Comparison of ENCODE assay signal across 20 cellular contexts in the genomic region with DNA sequence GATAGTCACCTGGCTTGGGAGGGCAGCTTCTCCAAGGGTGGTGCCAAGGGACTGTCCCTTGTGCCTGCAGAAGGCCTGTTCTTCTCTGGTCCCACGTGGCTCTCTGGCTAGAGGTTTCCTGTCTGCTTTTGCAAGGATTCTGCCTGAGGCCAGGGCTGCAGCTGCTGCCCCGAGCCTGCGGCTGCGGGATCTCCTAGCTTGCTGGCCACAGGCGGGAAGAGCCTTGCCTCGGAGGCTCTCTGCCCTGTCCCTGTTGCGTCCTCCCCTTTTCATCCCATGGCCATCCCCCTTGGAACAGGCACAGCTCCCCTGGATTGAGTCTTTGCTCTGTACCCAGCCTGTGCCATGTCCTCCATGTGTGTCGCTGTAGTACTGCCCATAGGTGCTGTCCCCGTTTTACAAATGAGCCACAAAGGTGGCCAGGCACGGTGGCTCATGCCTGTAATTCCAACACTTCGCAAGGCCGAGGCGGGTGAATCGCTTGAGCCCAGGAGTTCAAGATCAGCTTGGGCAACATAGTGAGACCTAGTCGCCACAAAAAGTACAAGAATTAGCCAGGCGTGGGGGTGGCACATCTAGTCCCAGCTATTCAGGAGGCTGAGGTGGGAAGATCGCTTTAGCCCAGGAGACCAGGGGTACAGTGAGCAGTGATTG. TPM values are rescaled to one million over a fixed set of nuclear protein-coding genes. Genes with fewer than 3 reads are reported as not detected.
DNase-seq lines count a peak whose midpoint lies in the region; ATAC-seq, FAIRE-seq and TF ChIP-seq lines count a peak whose summit lies in the region.
"Had no signal": no experiment of that assay in that cellular context is flagged by ENCODE, and none has a peak within 500 bp of the region (broad histone marks: within the 10 kb centered on the region; RNA-seq: fewer than 3 reads in every experiment).

No MANE protein-coding gene starts in this region.

- no peak overlapping the region for H3K4me3 Mint-ChIP-seq in CD8-positive, alpha-beta T cell
- no peak overlapping the region for H3K4me3 Mint-ChIP-seq in nephron progenitor cell

- no peak overlapping the region for H3K4me3 ChIP-seq in CD8-positive, alpha-beta T cell (ENCODE audit: low read depth, low read length)
- H3K4me3 ChIP-seq in HUES48 (ENCODE audit: low read depth, low read length) (no peak overlapping the region), H1 (ENCODE audit: extremely low read depth in 1 of 4, insufficient read depth in 2 of 4, low read depth in 3 of 4, low read length in 4 of 4) (no peak overlapping the region), transverse colon (no peak overlapping the region)
- H3K4me3 ChIP-seq: HAP-1 had no signal

- no peak for TF ChIP-seq POLR2A in H1 (IDR thresholded peaks at IDR 0.05; ENCODE audit: control extremely low read depth in 1 of 2, low read depth in 2 of 2, low read length in 2 of 2)
- no peak for TF ChIP-seq POLR2A in transverse colon (IDR thresholded peaks at IDR 0.05)

- H2BK120ac ChIP-seq in H1 (replicated peaks; ENCODE audit: low read depth, low read length): no peak overlapping the region

- 89% methylated on average over 17 of the region's 17 CpGs; no CpG with 5 or more reads in 1 of the 2 experiments for WGBS in H1 (ENCODE audit: extremely low coverage in 1 of 2, insufficient coverage in 1 of 2, insufficient read length in 1 of 2, insufficient replicate concordance in 2 of 2, low coverage in 1 of 2, low lambda C conversion rate in 2 of 2, missing lambda C conversion rate in 1 of 2), 2 experiments
- WGBS in transverse colon (ENCODE audit: low coverage in 1 of 2), 2 donors: 83 to 90% methylated on average over 1 to 17 of the region's 17 CpGs

- H3K9me3 Mint-ChIP-seq in CD8-positive, alpha-beta T cell: no peaks in the 10 kb centered on the region
- H3K9me3 Mint-ChIP-seq in nephron progenitor cell: peaks cover 4% of the 10 kb centered on the region

- H3K9ac ChIP-seq in HUES48 (ENCODE audit: low read depth, low read length): no peak overlapping the region
- peak overlapping the region in 1 of 4 experiments; percentile 27; a peak in 1 of 7 replicates for H3K9ac ChIP-seq in H1 (replicated peaks in 1 of 4; ENCODE audit: extremely low read depth in 1 of 4, low read depth in 3 of 4, low read length in 3 of 4)
- H3K9ac ChIP-seq: SK-N-SH had no signal

- H3K79me2 ChIP-seq in H1 (ENCODE audit: control insufficient read depth in 1 of 2, insufficient read depth in 2 of 2, low read length in 2 of 2): no peaks in the 10 kb centered on the region

- H4K20me1 ChIP-seq in H1 (replicated peaks in 1 of 2; ENCODE audit: control insufficient read depth in 1 of 2, insufficient read depth in 2 of 2, low read length in 2 of 2): peaks cover 6 to 20% of the 10 kb centered on the region in 2 experiments

- H3K27me3 ChIP-seq in CD8-positive, alpha-beta T cell (ENCODE audit: insufficient read depth, low read length): no peaks in the 10 kb centered on the region
- no peaks in the 10 kb centered on the region for H3K27me3 ChIP-seq in HUES48 (ENCODE audit: control insufficient read depth, insufficient read depth, low read length)
- H3K27me3 ChIP-seq in H1 (replicated peaks in 1 of 4; ENCODE audit: control insufficient read depth in 3 of 4, extremely low read depth in 1 of 4, insufficient read depth in 3 of 4, low read length in 3 of 4): no peaks in the 10 kb centered on the region
- no peaks in the 10 kb centered on the region for H3K27me3 ChIP-seq in transverse colon

- no peak for DNase-seq in CD8-positive, alpha-beta T cell
- DNase-seq in H1 (ENCODE audit: low read depth in 1 of 2, low spot score in 2 of 2) (no peak), nephron progenitor cell (no peak), UCSD-AML1 (lab: John Stamatoyannopoulos, UW; ENCODE audit: unreplicated experiment) (no peak), transverse colon (no peak), nucleus accumbens (lab: John Stamatoyannopoulos, UW) (no peak)
- DNase-seq: Caco-2, DMS153, EL, NCI-H1436, NCI-H2029, NCI-H2171 treated with DMSO at 0.1 percent for 48 hours, Right ventricle myocardium superior, SK-N-SH had no signal

- H2BK5ac ChIP-seq in H1 (ENCODE audit: low read depth, low read length): peak overlapping the region; percentile 86

- no peak overlapping the region for H2AFZ ChIP-seq in H1 (ENCODE audit: low read length)

- H3K27ac ChIP-seq in CD8-positive, alpha-beta T cell (ENCODE audit: low read depth, low read length): no peak overlapping the region
- H3K27ac ChIP-seq in HUES48 (ENCODE audit: low read depth, low read length) (peak overlapping the region; percentile 70), H1 (ENCODE audit: low read depth, low read length) (no peak overlapping the region), transverse colon (no peak overlapping the region)
- H3K27ac ChIP-seq: C4-2B had no signal

- H3K4me1 Mint-ChIP-seq in CD8-positive, alpha-beta T cell (ENCODE audit: low read depth): peaks cover 5% of the 10 kb centered on the region
- H3K4me1 Mint-ChIP-seq in nephron progenitor cell: peaks cover 5% of the 10 kb centered on the region

- no peaks in the 10 kb centered on the region for H3K27me3 Mint-ChIP-seq in CD8-positive, alpha-beta T cell (ENCODE audit: low read depth)
- H3K27me3 Mint-ChIP-seq in nephron progenitor cell (ENCODE audit: low read depth, poor library complexity): no peaks in the 10 kb centered on the region

- H3K4me2 ChIP-seq in H1 (ENCODE audit: insufficient read depth in 1 of 2, low read depth in 2 of 2, low read length in 2 of 2): peak overlapping the region; percentile 23 to 25; a peak in 2 of 4 replicates
- H3K4me2 ChIP-seq: SK-N-SH had no signal

- no peak overlapping the region for H3K56ac ChIP-seq in H1 (replicated peaks; ENCODE audit: insufficient read length, low read depth, low read length)

- H3K36me3 ChIP-seq in CD8-positive, alpha-beta T cell (ENCODE audit: insufficient read depth, low read length): peaks cover 61% of the 10 kb centered on the region
- H3K36me3 ChIP-seq in HUES48 (ENCODE audit: control insufficient read depth, insufficient read depth, low read length): peaks cover 86% of the 10 kb centered on the region
- H3K36me3 ChIP-seq in H1 (ENCODE audit: control insufficient read depth in 2 of 4, insufficient read depth in 4 of 4, low read length in 3 of 4): peaks cover 20 to 79% (median 59%) of the 10 kb centered on the region in 4 experiments; a peak in 7 of 8 replicates
- peaks cover 0 to 51% (median 26%) of the 10 kb centered on the region in 4 donors for H3K36me3 ChIP-seq in transverse colon

- no peak for TF ChIP-seq CTCF in CD8-positive, alpha-beta T cell (IDR thresholded peaks at IDR 0.05)
- TF ChIP-seq CTCF in H1 (IDR thresholded peaks at IDR 0.05; ENCODE audit: control extremely low read depth in 1 of 3, insufficient read depth in 1 of 3, low read depth in 1 of 3, low read length in 3 of 3): no peak
- TF ChIP-seq CTCF in nephron progenitor cell (IDR thresholded peaks at IDR 0.05): no peak
- no peak for TF ChIP-seq CTCF in transverse colon (IDR thresholded peaks at IDR 0.05)

- POLR2A ChIA-PET in CD8-positive, alpha-beta T cell (lab: Charles Lee): interaction anchor here (1.3 to 1.7 kb wide), 4 partner anchors 8 to 20 kb away, joined by 3 to 8 read pairs (median 4); partner anchors contain the start of genes PRMT1 and RRAS
- POLR2A ChIA-PET in H1 (lab: Charles Lee; ENCODE audit: partially characterized antibody): interaction anchor here (0.7 to 18.0 kb wide), 10 partner anchors 8 to 76 kb away, joined by 3 to 275 read pairs (median 6); partner anchors contain the start of genes BCL2L12, IRF3, NOSIP and PRMT1

- H3K9me3 ChIP-seq in CD8-positive, alpha-beta T cell (ENCODE audit: low read length): no peaks in the 10 kb centered on the region
- H3K9me3 ChIP-seq in HUES48 (ENCODE audit: control insufficient read depth, insufficient read depth, low read length): peaks cover 7% of the 10 kb centered on the region; the same call in 1 of the 2 replicates
- peaks cover 9 to 11% of the 10 kb centered on the region in 2 experiments for H3K9me3 ChIP-seq in H1 (ENCODE audit: insufficient read depth in 2 of 2, low read depth in 1 of 2, low read length in 1 of 2)
- no peaks in the 10 kb centered on the region for H3K9me3 ChIP-seq in transverse colon
- H3K9me3 ChIP-seq: HAP-1, SK-N-SH had no signal

- H2BK15ac ChIP-seq in H1 (ENCODE audit: low read length): no peak overlapping the region

- CTCF ChIA-PET in CD8-positive, alpha-beta T cell (lab: Charles Lee): interaction anchor here (1.2 to 6.1 kb wide), 4 partner anchors 9 to 110 kb away, joined by 3 to 28 read pairs (median 5); partner anchors contain the start of genes BCL2L12, IRF3 and PRMT1
- CTCF ChIA-PET in H1 (lab: Charles Lee; ENCODE audit: partially characterized antibody): interaction anchor here (0.6 to 3.8 kb wide), 8 partner anchors 12 to 28 kb away, joined by 3 to 39 read pairs (median 5); no protein-coding TSS in a partner anchor

- H3K14ac ChIP-seq in H1 (ENCODE audit: insufficient read length): no peak overlapping the region

- ATAC-seq in CD8-positive, alpha-beta T cell: no peak
- no peak for ATAC-seq in GM18519 (IDR thresholded peaks at IDR 0.05; ENCODE audit: low FRiP score, unreplicated experiment)
- ATAC-seq: Panc1 had no signal

- no peak overlapping the region for H4K91ac ChIP-seq in H1 (replicated peaks; ENCODE audit: insufficient read length, low read length)

- H2BK20ac ChIP-seq in H1 (ENCODE audit: low read length): no peak overlapping the region

- in situ Hi-C loops in transverse colon (cut with MboI; ENCODE audit: low pct_ligation_motif_present in 1 of 4, low pct_unique_long_range_greater_than_20kb in 1 of 4, low sequenced_read_pairs in 3 of 4): no loop called here

- no peak overlapping the region for H2AK5ac ChIP-seq in H1 (ENCODE audit: low read depth, low read length)

- no peak overlapping the region for H3K23ac ChIP-seq in H1 (ENCODE audit: insufficient read length)

- intact Hi-C loops in CD8-positive, alpha-beta T cell (cut with DNase I, micrococcal nuclease): no loop called here
- intact Hi-C loops in transverse colon (cut with DNase I; ENCODE audit: low total_unique reads): no loop called here

- H3K4me1 ChIP-seq in CD8-positive, alpha-beta T cell (ENCODE audit: insufficient read depth, low read length): no peaks in the 10 kb centered on the region
- H3K4me1 ChIP-seq in HUES48 (ENCODE audit: control insufficient read depth, insufficient read depth, low read length) (peaks cover 5% of the 10 kb centered on the region; the same call in 1 of the 2 replicates), H1 (replicated peaks in 1 of 4; ENCODE audit: control insufficient read depth in 3 of 4, insufficient read depth in 4 of 4, low read length in 3 of 4) (peaks cover 0 to 14% (median 5%) of the 10 kb centered on the region in 4 experiments; a peak in 4 of 7 replicates), transverse colon (no peaks in the 10 kb centered on the region)
- H3K4me1 ChIP-seq: Caco-2, HAP-1 had no signal

- H2BK12ac ChIP-seq in H1 (ENCODE audit: low read depth, low read length): 0 out of 2 replicates have a peak overlapping the region, but pooled peaks have one; percentile 33

- H3K79me1 ChIP-seq in H1 (ENCODE audit: low read depth, low read length): 0 out of 2 replicates have a peak, but pooled peaks cover 5% of the 10 kb centered on the region

- peaks cover 77% of the 10 kb centered on the region for H3K36me3 Mint-ChIP-seq in CD8-positive, alpha-beta T cell
- H3K36me3 Mint-ChIP-seq in nephron progenitor cell (ENCODE audit: low read depth): peaks cover 65% of the 10 kb centered on the region

- TF ChIP-seq EP300 in H1 (IDR thresholded peaks at IDR 0.05; ENCODE audit: borderline replicate concordance in 1 of 2, low read depth in 2 of 2, low read length in 2 of 2): no peak
- TF ChIP-seq EP300 in transverse colon (IDR thresholded peaks at IDR 0.05; ENCODE audit: low read depth): no peak

- H3K18ac ChIP-seq in H1 (ENCODE audit: extremely low read depth, low read length): no peak overlapping the region; the same call in 1 of the 2 replicates

- H3K23me2 ChIP-seq in H1 (ENCODE audit: low read depth, low read length): no peaks in the 10 kb centered on the region; the same call in 1 of the 2 replicates

- TF ChIP-seq RAD21 in H1 (IDR thresholded peaks at IDR 0.05 in 1 of 2, conservative IDR thresholded peaks at IDR 0.05 in 1 of 2; ENCODE audit: low read depth in 2 of 2, low read length in 2 of 2): no peak

- H4K8ac ChIP-seq in H1 (ENCODE audit: extremely low read depth, insufficient read depth, low read length): no peak overlapping the region

- peak overlapping the region; percentile 13 for H3K27ac Mint-ChIP-seq in CD8-positive, alpha-beta T cell
- peak overlapping the region; percentile 92 for H3K27ac Mint-ChIP-seq in nephron progenitor cell

- H4K5ac ChIP-seq in H1 (ENCODE audit: insufficient read length, low read depth, low read length): no peak overlapping the region

- H3K4ac ChIP-seq in H1 (replicated peaks; ENCODE audit: insufficient read length, low read depth, low read length): no peak overlapping the region

- no peak for FAIRE-seq in H1 (lab: Jason Lieb, UNC)
- FAIRE-seq: GM19239 had no signal

RNA-seq across cellular contexts. Expression of gene IRF3, which starts 9.1 kb away (rescaled TPM):
- total RNA-seq in CD8-positive, alpha-beta T cell: 10 to 100 TPM; 92.0 to 99.5 TPM
- 114 and 115 TPM in 2 replicates for total RNA-seq in H1 (2021; fragmentation: NEBNext Ultra II Directional; extraction: Animal tissue kit (Norgen Biotek cat#: 25700))
- 103 and 185 TPM in 2 replicates for polyA plus RNA-seq in H1 (2011; rRNA removed)
- polyA plus RNA-seq in H1 (2011; cell fraction: cytosol; rRNA removed): 151 TPM
- 260 TPM for polyA plus RNA-seq in H1 (2011; cell fraction: nucleus; rRNA removed)
- polyA plus RNA-seq in H1 (2012, experiment 1 of 2): 192 to 222 TPM (median 214 TPM) in 4 replicates
- 136 TPM for polyA plus RNA-seq in H1 (2012, experiment 2 of 2)
- 127 TPM for polyA plus RNA-seq in H1 (2013, experiment 1 of 2)
- 124 TPM for polyA plus RNA-seq in H1 (2013, experiment 2 of 2)
- 51.4 and 52.6 TPM in 2 replicates for polyA minus RNA-seq in H1 (2011; rRNA and poly(A)+ RNA removed)
- polyA minus RNA-seq in H1 (2011; cell fraction: cytosol; rRNA and poly(A)+ RNA removed): 50.8 TPM
- 42.1 TPM for polyA minus RNA-seq in H1 (2011; cell fraction: nucleus; rRNA and poly(A)+ RNA removed)
- total RNA-seq in transverse colon: 100 to 1,000 TPM in 2 of 4 donors, 10 to 100 TPM in 2; 73.0 to 164 (median 104) TPM

RNA-seq across cellular contexts. Expression of gene BCL2L12, which starts 9.2 kb away (rescaled TPM):
- 10 to 100 TPM; 13.1 to 14.7 TPM for total RNA-seq in CD8-positive, alpha-beta T cell
- 126 and 133 TPM in 2 replicates for total RNA-seq in H1 (2021; fragmentation: NEBNext Ultra II Directional; extraction: Animal tissue kit (Norgen Biotek cat#: 25700))
- polyA plus RNA-seq in H1 (2011; rRNA removed): 209 and 280 TPM in 2 replicates
- polyA plus RNA-seq in H1 (2011; cell fraction: cytosol; rRNA removed): 167 TPM
- 185 TPM for polyA plus RNA-seq in H1 (2011; cell fraction: nucleus; rRNA removed)
- 158 to 202 TPM (median 170 TPM) in 4 replicates for polyA plus RNA-seq in H1 (2012, experiment 1 of 2)
- polyA plus RNA-seq in H1 (2012, experiment 2 of 2): 242 TPM
- polyA plus RNA-seq in H1 (2013, experiment 1 of 2): 213 TPM
- polyA plus RNA-seq in H1 (2013, experiment 2 of 2): 198 TPM
- 19.6 and 20.5 TPM in 2 replicates for polyA minus RNA-seq in H1 (2011; rRNA and poly(A)+ RNA removed)
- 48.1 TPM for polyA minus RNA-seq in H1 (2011; cell fraction: cytosol; rRNA and poly(A)+ RNA removed)
- 26.9 TPM for polyA minus RNA-seq in H1 (2011; cell fraction: nucleus; rRNA and poly(A)+ RNA removed)
- 10 to 100 TPM in 1 of 4 donors, 1 to 10 TPM in 3; 5.4 to 10.2 (median 6.9) TPM for total RNA-seq in transverse colon

RNA-seq across cellular contexts. Expression of gene SCAF1, which starts 14.6 kb away (rescaled TPM):
- total RNA-seq in CD8-positive, alpha-beta T cell: 10 to 100 TPM; 30.2 to 33.3 TPM
- total RNA-seq in H1 (2021; fragmentation: NEBNext Ultra II Directional; extraction: Animal tissue kit (Norgen Biotek cat#: 25700)): 81.7 and 93.3 TPM in 2 replicates
- polyA plus RNA-seq in H1 (2011; rRNA removed): 9.7 and 21.4 TPM in 2 replicates
- polyA plus RNA-seq in H1 (2011; cell fraction: cytosol; rRNA removed): 9.9 TPM
- polyA plus RNA-seq in H1 (2011; cell fraction: nucleus; rRNA removed): 29.6 TPM
- 44.1 to 59.6 TPM (median 55.2 TPM) in 4 replicates for polyA plus RNA-seq in H1 (2012, experiment 1 of 2)
- polyA plus RNA-seq in H1 (2012, experiment 2 of 2): 56.4 TPM
- 42.7 TPM for polyA plus RNA-seq in H1 (2013, experiment 1 of 2)
- polyA plus RNA-seq in H1 (2013, experiment 2 of 2): 41.6 TPM
- polyA minus RNA-seq in H1 (2011; rRNA and poly(A)+ RNA removed): 3.7 and 4.7 TPM in 2 replicates
- 13.0 TPM for polyA minus RNA-seq in H1 (2011; cell fraction: cytosol; rRNA and poly(A)+ RNA removed)
- 9.2 TPM for polyA minus RNA-seq in H1 (2011; cell fraction: nucleus; rRNA and poly(A)+ RNA removed)
- 100 to 1,000 TPM in 1 of 4 donors, 10 to 100 TPM in 3; 20.2 to 118 (median 32.7) TPM for total RNA-seq in transverse colon

RNA-seq across cellular contexts. Expression of gene RRAS, which starts 16.6 kb away (rescaled TPM):
- 1 to 10 TPM; 3.6 to 4.9 TPM for total RNA-seq in CD8-positive, alpha-beta T cell
- 16.9 and 17.7 TPM in 2 replicates for total RNA-seq in H1 (2021; fragmentation: NEBNext Ultra II Directional; extraction: Animal tissue kit (Norgen Biotek cat#: 25700))
- polyA plus RNA-seq in H1 (2011; rRNA removed): 49.1 and 62.9 TPM in 2 replicates
- polyA plus RNA-seq in H1 (2011; cell fraction: cytosol; rRNA removed): 44.6 TPM
- 35.8 TPM for polyA plus RNA-seq in H1 (2011; cell fraction: nucleus; rRNA removed)
- polyA plus RNA-seq in H1 (2012, experiment 1 of 2): 14.2 to 33.1 TPM (median 28.7 TPM) in 4 replicates
- 26.7 TPM for polyA plus RNA-seq in H1 (2012, experiment 2 of 2)
- 18.4 TPM for polyA plus RNA-seq in H1 (2013, experiment 1 of 2)
- polyA plus RNA-seq in H1 (2013, experiment 2 of 2): 18.6 TPM
- polyA minus RNA-seq in H1 (2011; rRNA and poly(A)+ RNA removed): 6.4 and 6.8 TPM in 2 replicates
- polyA minus RNA-seq in H1 (2011; cell fraction: cytosol; rRNA and poly(A)+ RNA removed): 7.9 TPM
- polyA minus RNA-seq in H1 (2011; cell fraction: nucleus; rRNA and poly(A)+ RNA removed): 4.9 TPM
- total RNA-seq in transverse colon: 10 to 100 TPM; 31.8 to 97.6 (median 58.2) TPM

RNA-seq across cellular contexts. Expression of gene PRMT1, which starts 20.5 kb away (rescaled TPM):
- total RNA-seq in CD8-positive, alpha-beta T cell: 10 to 100 TPM; 37.7 to 42.6 TPM
- total RNA-seq in H1 (2021; fragmentation: NEBNext Ultra II Directional; extraction: Animal tissue kit (Norgen Biotek cat#: 25700)): 561 and 579 TPM in 2 replicates
- polyA plus RNA-seq in H1 (2011; rRNA removed): 1,215 and 1,548 TPM in 2 replicates
- 1,290 TPM for polyA plus RNA-seq in H1 (2011; cell fraction: cytosol; rRNA removed)
- 1,135 TPM for polyA plus RNA-seq in H1 (2011; cell fraction: nucleus; rRNA removed)
- polyA plus RNA-seq in H1 (2012, experiment 1 of 2): 426 to 811 TPM (median 790 TPM) in 4 replicates
- polyA plus RNA-seq in H1 (2012, experiment 2 of 2): 763 TPM
- polyA plus RNA-seq in H1 (2013, experiment 1 of 2): 339 TPM
- 327 TPM for polyA plus RNA-seq in H1 (2013, experiment 2 of 2)
- polyA minus RNA-seq in H1 (2011; rRNA and poly(A)+ RNA removed): 815 and 1,077 TPM in 2 replicates
- 388 TPM for polyA minus RNA-seq in H1 (2011; cell fraction: cytosol; rRNA and poly(A)+ RNA removed)
- polyA minus RNA-seq in H1 (2011; cell fraction: nucleus; rRNA and poly(A)+ RNA removed): 319 TPM
- total RNA-seq in transverse colon: 100 to 1,000 TPM in 1 of 4 donors, 10 to 100 TPM in 3; 45.6 to 116 (median 70.3) TPM
